ENCODE assay signal across 8 cellular contexts in the genomic region with DNA sequence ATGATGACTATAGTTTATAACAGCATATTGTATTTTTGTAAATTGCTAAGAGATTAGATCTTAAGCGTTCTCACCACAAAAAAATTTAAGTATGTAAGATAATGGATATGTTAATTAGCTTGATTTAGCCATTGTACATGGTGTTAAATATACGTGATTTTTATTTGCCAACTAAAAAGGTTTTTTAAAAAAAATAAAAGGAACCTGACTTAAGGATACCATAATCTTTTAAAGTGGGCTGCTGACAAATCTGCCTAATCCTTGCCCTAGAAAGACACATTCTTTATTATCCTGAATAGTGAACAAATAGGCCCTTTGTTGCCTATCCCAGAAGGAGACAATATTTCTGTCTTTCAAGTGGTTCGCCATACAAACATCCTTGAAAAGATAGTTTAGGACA.
"Had no signal": no experiment of that assay in that cellular context is flagged by ENCODE, and none has a peak within 500 bp of the region (broad histone marks: within the 10 kb centered on the region; RNA-seq: fewer than 3 reads in every experiment).

No MANE protein-coding gene starts in this region.

- H3K4me3 ChIP-seq: GM12878 had no signal

- ATAC-seq: GM12878 had no signal

- FAIRE-seq: G401.6, GM12878, GM12891, GM12892, GM18507, GM19239 had no signal

- DNase-seq: GDM1, GF-D8 had no signal
